ENCODE assay signal across 8 cellular contexts in genomic region chr2:146734042-146734715, GRCh38.
DNase-seq lines count a peak whose midpoint lies in the region; ATAC-seq, FAIRE-seq and TF ChIP-seq lines count a peak whose summit lies in the region.

No MANE protein-coding gene starts in this region.

- H3K27ac Mint-ChIP-seq in mesothelial cell of epicardium, result no peak overlapping the region

- ATAC-seq in HG03378 (IDR thresholded peaks at IDR 0.05; ENCODE audit: unreplicated experiment) (peak; percentile 87), GM21723 (IDR thresholded peaks at IDR 0.05; ENCODE audit: unreplicated experiment) (no peak)

- H3K9me3 Mint-ChIP-seq in mesothelial cell of epicardium, result no peaks in the 10 kb centered on the region

- H3K36me3 Mint-ChIP-seq in mesothelial cell of epicardium, result no peaks in the 10 kb centered on the region

- no peak overlapping the region for H3K4me3 Mint-ChIP-seq in mesothelial cell of epicardium

- FAIRE-seq in GM12891 (lab: Jason Lieb, UNC), result peak; percentile 86

- no peaks in the 10 kb centered on the region for H3K27me3 Mint-ChIP-seq in mesothelial cell of epicardium (ENCODE audit: low read depth)

- no peak for DNase-seq in GM12891 (ENCODE audit: insufficient read length, low spot score)
- DNase-seq in NCI-H69 (lab: John Stamatoyannopoulos, UW), result peak; percentile 37
- peak; percentile 5 for DNase-seq in cerebellum (ENCODE audit: low spot score)
- no peak for DNase-seq in mesothelial cell of epicardium (ENCODE audit: low spot score in 2 of 2, unreplicated experiment in 2 of 2)
- no peak for DNase-seq in occipital lobe (lab: John Stamatoyannopoulos, UW)

- H3K27ac ChIP-seq in 22Rv1, result no peak overlapping the region

- TF ChIP-seq CTCF in 22Rv1 (IDR thresholded peaks at IDR 0.05) (peak; percentile 28; the same call in 1 of the 2 replicates), mesothelial cell of epicardium (IDR thresholded peaks at IDR 0.05; ENCODE audit: unreplicated experiment) (peak; percentile 70)

- peaks cover 2% of the 10 kb centered on the region for H3K4me1 Mint-ChIP-seq in mesothelial cell of epicardium

- TF ChIP-seq POLR2A in GM12891 (IDR thresholded peaks at IDR 0.05; ENCODE audit: low read depth, low read length), result no peak

TF ChIP-seq in GM12891, 5 proteins besides CTCF, POLR2A, EP300 and RAD21:
- TF ChIP-seq POU2F2 (IDR thresholded peaks at IDR 0.05; ENCODE audit: low read depth, low read length) (no peak), TAF1 (IDR thresholded peaks at IDR 0.05; ENCODE audit: low read depth, low read length) (no peak), PAX5 (IDR thresholded peaks at IDR 0.05; ENCODE audit: insufficient read depth, low read length, severe bottlenecking) (no peak), SPI1 (IDR thresholded peaks at IDR 0.05; ENCODE audit: low read depth, low read length) (no peak), POLR2AphosphoS5 (IDR thresholded peaks at IDR 0.05; ENCODE audit: low read depth, low read length) (no peak)

Comparison
In these comparisons a context has a peak if more than half of its experiments do, and no peak if none do; other contexts are left out.
1. DNase-seq: peak in NCI-H69 (single experiment) and cerebellum (single experiment); none in GM12891 (single experiment), mesothelial cell of epicardium (0 of 2) and occipital lobe (single experiment).